In genomic region chr11:117205211-117205818, GRCh38 we compare ENCODE assay signal across 12 cellular contexts. TPM values are rescaled to one million over a fixed set of nuclear protein-coding genes. Genes with fewer than 3 reads are reported as not detected.
A peak's percentile ranks its signal among the peaks of the same experiment; 100 is the strongest.
DNase-seq lines count a peak whose midpoint lies in the region; ATAC-seq, FAIRE-seq and TF ChIP-seq lines count a peak whose summit lies in the region.
"Had no signal": no experiment of that assay in that cellular context is flagged by ENCODE, and none has a peak within 500 bp of the region (broad histone marks: within the 10 kb centered on the region; RNA-seq: fewer than 3 reads in every experiment).

No MANE protein-coding gene starts in this region.

- no peaks in the 10 kb centered on the region for H3K9me3 Mint-ChIP-seq in GM23338
- H3K9me3 Mint-ChIP-seq in central memory CD8-positive, alpha-beta T cell = no peaks in the 10 kb centered on the region
- H3K9me3 Mint-ChIP-seq: CD4-positive, alpha-beta memory T cell had no signal

- no peak overlapping the region for H3K4me3 Mint-ChIP-seq in GM23338
- no peak overlapping the region for H3K4me3 Mint-ChIP-seq in central memory CD8-positive, alpha-beta T cell
- H3K4me3 Mint-ChIP-seq: activated CD4-positive, alpha-beta T cell treated with anti-CD3 and anti-CD28 coated beads for 36 hours; CD4-positive, alpha-beta memory T cell had no signal

- H3K27me3 Mint-ChIP-seq in GM23338 (ENCODE audit: insufficient read depth, low read depth, poor library complexity) = peaks cover 16% of the 10 kb centered on the region
- no peaks in the 10 kb centered on the region for H3K27me3 Mint-ChIP-seq in central memory CD8-positive, alpha-beta T cell
- H3K27me3 Mint-ChIP-seq: activated CD4-positive, alpha-beta T cell treated with anti-CD3 and anti-CD28 coated beads for 36 hours; CD4-positive, alpha-beta memory T cell had no signal

- DNase-seq in GM23338 (ENCODE audit: low spot score) = no peak
- no peak for DNase-seq in central memory CD8-positive, alpha-beta T cell (ENCODE audit: low spot score in 2 of 2)
- peak in 1 of 5 donors; percentile 60 for DNase-seq in ovary
- DNase-seq in COLO829 (ENCODE audit: low spot score) = no peak
- no peak for DNase-seq in frontal cortex (ENCODE audit: low spot score in 2 of 2)
- DNase-seq: activated CD4-positive, alpha-beta T cell treated with anti-CD3 and anti-CD28 coated beads for 36 hours; activated naive CD4-positive, alpha-beta T cell treated with anti-CD3 and anti-CD28 coated beads, Interleukin-2, amount 50 U/mL, for 16 hours; CD4-positive, alpha-beta memory T cell; NCI-H524 treated with DMSO at 0.1 percent for 48 hours; SJCRH30 had no signal

- no peak for TF ChIP-seq POLR2A in ovary (IDR thresholded peaks at IDR 0.05)

- peaks cover 13% of the 10 kb centered on the region for H3K79me2 ChIP-seq in GM23338 (replicated peaks; ENCODE audit: insufficient read depth)

- intact Hi-C loops in ovary (cut with DNase I) = loop anchor here in 3 of 4 donors (5.0 kb wide), 1 partner anchor 73 kb away; no protein-coding TSS in a partner anchor

- H3K27ac Mint-ChIP-seq in GM23338 = no peak overlapping the region
- H3K27ac Mint-ChIP-seq in central memory CD8-positive, alpha-beta T cell (ENCODE audit: low read depth) = peak overlapping the region; percentile 83

- WGBS in ovary, 3 donors = 41 to 50% (median 43%) methylated on average over 11 of the region's 11 CpGs

- no peak overlapping the region for H3K4me2 ChIP-seq in GM23338

- H3K9me2 ChIP-seq in GM23338 (ENCODE audit: insufficient read depth) = no peaks in the 10 kb centered on the region

- no peak overlapping the region for H3K4me3 ChIP-seq in GM23338
- peak overlapping the region; percentile 24 for H3K4me3 ChIP-seq in ovary
- H3K4me3 ChIP-seq: SJCRH30 had no signal

- peaks cover 32% of the 10 kb centered on the region for H3K36me3 Mint-ChIP-seq in GM23338 (ENCODE audit: low read depth)
- H3K36me3 Mint-ChIP-seq in central memory CD8-positive, alpha-beta T cell (ENCODE audit: insufficient read depth) = peaks cover 27% of the 10 kb centered on the region

- no peak for FAIRE-seq in frontal cortex (lab: Jason Lieb, UNC)
- FAIRE-seq: endometrium had no signal

- H3K4me1 Mint-ChIP-seq in GM23338 = peaks cover 15% of the 10 kb centered on the region
- H3K4me1 Mint-ChIP-seq in central memory CD8-positive, alpha-beta T cell = peaks cover 18% of the 10 kb centered on the region
- H3K4me1 Mint-ChIP-seq: activated CD4-positive, alpha-beta T cell treated with anti-CD3 and anti-CD28 coated beads for 36 hours had no signal

- no peak overlapping the region for H2AFZ ChIP-seq in GM23338

- H3K4me1 ChIP-seq in GM23338 (ENCODE audit: insufficient read depth) (peaks cover 9% of the 10 kb centered on the region), ovary (ENCODE audit: insufficient read depth) (peaks cover 36% of the 10 kb centered on the region)
- H3K4me1 ChIP-seq: SJCRH30 had no signal

- TF ChIP-seq EP300 in ovary (IDR thresholded peaks at IDR 0.05) = no peak

- no peaks in the 10 kb centered on the region for H3K9me3 ChIP-seq in ovary
- H3K9me3 ChIP-seq: SJCRH30 had no signal

- H3K27ac ChIP-seq in GM23338 (ENCODE audit: low read depth) = 0 out of 2 replicates have a peak overlapping the region, but pooled peaks have one; percentile 45
- H3K27ac ChIP-seq in ovary = peak overlapping the region in 1 of 2 donors; percentile 86
- H3K27ac ChIP-seq: SJCRH30 had no signal

- TF ChIP-seq CTCF in GM23338 (conservative IDR thresholded peaks at IDR 0.05; ENCODE audit: low read depth in 2 of 2) (peak; percentile 48 to 55), ovary (IDR thresholded peaks at IDR 0.05) (no peak)

- no peaks in the 10 kb centered on the region for H4K20me1 ChIP-seq in GM23338 (replicated peaks; ENCODE audit: insufficient read depth)

- ATAC-seq in GM23338 (peak; percentile 5), HG03439 (IDR thresholded peaks at IDR 0.05; ENCODE audit: unreplicated experiment) (no peak)
- no peak for ATAC-seq in central memory CD8-positive, alpha-beta T cell (replicated peaks; ENCODE audit: extremely low read depth, poor library complexity, severe bottlenecking)
- ATAC-seq: activated CD4-positive, alpha-beta T cell treated with anti-CD3 and anti-CD28 coated beads for 36 hours had no signal

- H3K27me3 ChIP-seq in GM23338 (ENCODE audit: insufficient read depth) (no peaks in the 10 kb centered on the region), ovary (no peaks in the 10 kb centered on the region)
- H3K27me3 ChIP-seq: SJCRH30 had no signal

- no peaks in the 10 kb centered on the region for H3K36me3 ChIP-seq in GM23338 (ENCODE audit: insufficient read depth)
- H3K36me3 ChIP-seq in ovary = no peaks in the 10 kb centered on the region
- H3K36me3 ChIP-seq: SJCRH30 had no signal

- H3F3A ChIP-seq in GM23338 (replicated peaks; ENCODE audit: low read depth) = 0 out of 2 replicates have a peak, but pooled peaks cover 5% of the 10 kb centered on the region

TF ChIP-seq in GM23338, 12 proteins besides CTCF, POLR2A, EP300 and RAD21 (continues in another document):
- TF ChIP-seq EZH2phosphoT487 (IDR thresholded peaks at IDR 0.05; ENCODE audit: unreplicated experiment) (no peak), POLR2AphosphoS5 (IDR thresholded peaks at IDR 0.05; ENCODE audit: low read depth) (no peak), CREB1 (CRISPR knock-in tag; IDR thresholded peaks at IDR 0.05; ENCODE audit: low read depth) (no peak)

RNA-seq across cellular contexts. Expression of gene TAGLN, which starts 6.1 kb away (rescaled TPM):
- total RNA-seq in GM23338 (2014; rRNA removed; shearing (Covaris generic)) = 130 and 138 TPM in 2 replicates
- 86.8 TPM in 2 replicates for polyA plus RNA-seq in GM23338 (2016; fragmentation: Nextera tagmentation; extraction: Ambion mirVana)
- 1,000 to 10,000 TPM in 3 of 7 donors, 100 to 1,000 TPM in 4; 491 to 2,646 (median 828) TPM for total RNA-seq in ovary
- polyA plus RNA-seq in ovary = 1,000 to 10,000 TPM; 1,650 to 3,307 TPM
- 17.5 TPM for total RNA-seq in frontal cortex

RNA-seq across cellular contexts. Expression of gene PCSK7, which starts 26.6 kb away (rescaled TPM):
- 46.4 and 61.1 TPM in 2 replicates for total RNA-seq in GM23338 (2014; rRNA removed; shearing (Covaris generic))
- polyA plus RNA-seq in GM23338 (2016; fragmentation: Nextera tagmentation; extraction: Ambion mirVana) = 12.4 and 12.5 TPM in 2 replicates
- total RNA-seq in ovary = 10 to 100 TPM; 16.3 to 67.7 (median 32.2) TPM
- polyA plus RNA-seq in ovary = 10 to 100 TPM; 14.5 to 15.7 TPM
- 20.0 TPM for total RNA-seq in frontal cortex

RNA-seq across cellular contexts. Expression of gene SIDT2, which starts 26.8 kb away (rescaled TPM):
- total RNA-seq in GM23338 (2014; rRNA removed; shearing (Covaris generic)) = 11.3 and 12.1 TPM in 2 replicates
- polyA plus RNA-seq in GM23338 (2016; fragmentation: Nextera tagmentation; extraction: Ambion mirVana) = 7.5 and 9.2 TPM in 2 replicates
- total RNA-seq in ovary = 100 to 1,000 TPM in 1 of 7 donors, 10 to 100 TPM in 6; 36.5 to 141 (median 73.7) TPM
- 100 to 1,000 TPM in 1 of 2 donors, 10 to 100 TPM in 1; 59.2 to 106 TPM for polyA plus RNA-seq in ovary
- total RNA-seq in frontal cortex = 9.4 TPM

RNA-seq across cellular contexts. Expression of gene RNF214, which starts 27.2 kb away (rescaled TPM):
- 19.4 and 23.5 TPM in 2 replicates for total RNA-seq in GM23338 (2014; rRNA removed; shearing (Covaris generic))
- polyA plus RNA-seq in GM23338 (2016; fragmentation: Nextera tagmentation; extraction: Ambion mirVana) (23.6 and 28.4 TPM in 2 replicates), ovary (10 to 100 TPM; 12.8 to 22.7 TPM)
- total RNA-seq in ovary (10 to 100 TPM in 6 of 7 donors, 1 to 10 TPM in 1; 9.7 to 40.9 (median 29.3) TPM), frontal cortex (15.1 TPM)

Comparison
In these comparisons a context has a peak if more than half of its experiments do, and no peak if none do; other contexts are left out.
1. CTCF ChIP-seq: peak in GM23338 (2 of 2); none in ovary (0 of 3).